ENCODE assay signal across 24 cellular contexts in genomic region chr18:79438089-79438488, GRCh38. TPM values are rescaled to one million over a fixed set of nuclear protein-coding genes. Genes with fewer than 3 reads are reported as not detected.
DNase-seq lines count a peak whose midpoint lies in the region; ATAC-seq and TF ChIP-seq lines count a peak whose summit lies in the region.
"Had no signal": no experiment of that assay in that cellular context is flagged by ENCODE, and none has a peak within 500 bp of the region (broad histone marks: within the 10 kb centered on the region; RNA-seq: fewer than 3 reads in every experiment).

No MANE protein-coding gene starts in this region.

- no peak for TF ChIP-seq POLR2A in gastroesophageal sphincter (IDR thresholded peaks at IDR 0.05)

- H3K27ac ChIP-seq in GM23248 (no peak overlapping the region), skeletal muscle tissue (ENCODE audit: low read depth, low read length) (peak overlapping the region; percentile 78), MM.1S (ENCODE audit: low read length) (no peak overlapping the region), gastroesophageal sphincter (no peak overlapping the region)
- H3K27ac ChIP-seq: 22Rv1, epithelial cell of prostate, ovary, right atrium auricular region, SJSA1, stomach, tibial artery had no signal

- H3K9ac ChIP-seq in GM23248 (no peak overlapping the region), skeletal muscle tissue (ENCODE audit: low read depth in 1 of 3, low read length in 3 of 3) (peak overlapping the region in 1 of 3 donors; percentile 80), MM.1S (ENCODE audit: low read length) (no peak overlapping the region)

- H3F3A ChIP-seq in GM23248 (ENCODE audit: insufficient read depth) (no peaks in the 10 kb centered on the region), MM.1S (ENCODE audit: insufficient read depth, low read length) (no peaks in the 10 kb centered on the region)

- no peak for DNase-seq in activated CD4-positive, alpha-beta T cell treated with anti-CD3 and anti-CD28 coated beads, Interleukin-2, amount 10 ng/mL, durations not matched to agents 24 days and 14 days
- no peak for DNase-seq in activated CD4-positive, alpha-beta T cell treated with anti-CD3 and anti-CD28 coated beads, Interleukin-2, amount 50 U/mL, for 4 hours
- DNase-seq in GM23248 (peak; percentile 30), fibroblast of mammary gland (ENCODE audit: low read depth) (peak; percentile 33), MM.1S (no peak)
- DNase-seq: activated CD4-positive, alpha-beta T cell treated with anti-CD3 and anti-CD28 coated beads for 48 hours; GDM1; left colon; NCI-H187; NCI-H2171 treated with DMSO at 0.1 percent for 48 hours; NCI-H526; stimulated activated CD4-positive, alpha-beta T cell treated with anti-CD3 and anti-CD28 coated beads, Interleukin-4, amount 100 ng/mL, for 4 hours; stomach; tibial artery had no signal

- intact Hi-C loops in activated CD4-positive, alpha-beta T cell treated with anti-CD3 and anti-CD28 coated beads, Interleukin-2, amount 10 ng/mL, durations not matched to agents 24 days and 14 days (cut with micrococcal nuclease): no loop called here

- H3K4me1 ChIP-seq in GM23248 (ENCODE audit: insufficient read depth) (no peaks in the 10 kb centered on the region), skeletal muscle tissue (ENCODE audit: control insufficient read depth in 3 of 3, insufficient read depth in 3 of 3, low read length in 3 of 3) (peaks cover 14 to 54% (median 30%) of the 10 kb centered on the region in 3 donors), MM.1S (ENCODE audit: low read length) (no peaks in the 10 kb centered on the region), gastroesophageal sphincter (peaks cover 0 to 10% (median 3%) of the 10 kb centered on the region in 3 donors)
- H3K4me1 ChIP-seq: HAP-1, SJSA1 had no signal

- no peaks in the 10 kb centered on the region for H3K27me3 Mint-ChIP-seq in activated CD4-positive, alpha-beta T cell treated with anti-CD3 and anti-CD28 coated beads, Interleukin-2, amount 10 ng/mL, durations not matched to agents 24 days and 14 days

- H4K20me1 ChIP-seq in GM23248 (ENCODE audit: insufficient read depth) (no peaks in the 10 kb centered on the region), MM.1S (ENCODE audit: insufficient read depth, low read length) (no peaks in the 10 kb centered on the region)

- H3K9me3 ChIP-seq in GM23248 (ENCODE audit: low read depth) (no peaks in the 10 kb centered on the region), skeletal muscle tissue (ENCODE audit: control insufficient read depth in 3 of 3, low read length in 3 of 3) (no peaks in the 10 kb centered on the region), MM.1S (replicated peaks; ENCODE audit: insufficient read depth, low read length) (no peaks in the 10 kb centered on the region), gastroesophageal sphincter (no peaks in the 10 kb centered on the region)
- H3K9me3 ChIP-seq: HAP-1, ovary, right atrium auricular region, SJSA1, stomach, tibial artery had no signal

- TF ChIP-seq EP300 in gastroesophageal sphincter (IDR thresholded peaks at IDR 0.05): no peak

- H3K4me2 ChIP-seq in GM23248 (ENCODE audit: unreplicated experiment): no peak overlapping the region
- no peak overlapping the region for H3K4me2 ChIP-seq in MM.1S (ENCODE audit: low read depth, low read length)

- H3K4me3 ChIP-seq in GM23248 (no peak overlapping the region), fibroblast of mammary gland (ENCODE audit: control insufficient read depth, low read depth, low read length) (no peak overlapping the region), skeletal muscle tissue (ENCODE audit: low read length in 3 of 3) (no peak overlapping the region), MM.1S (ENCODE audit: low read length) (no peak overlapping the region), gastroesophageal sphincter (no peak overlapping the region)
- H3K4me3 ChIP-seq: HAP-1, ovary, right atrium auricular region, SJSA1, stomach, tibial artery had no signal

- ATAC-seq in gastroesophageal sphincter (no peak), HG02798 (IDR thresholded peaks at IDR 0.05; ENCODE audit: poor library complexity, unreplicated experiment) (no peak)
- ATAC-seq: left colon had no signal

- H3K9me2 ChIP-seq in GM23248 (ENCODE audit: insufficient read depth): no peaks in the 10 kb centered on the region
- no peaks in the 10 kb centered on the region for H3K9me2 ChIP-seq in MM.1S (replicated peaks; ENCODE audit: insufficient read depth, low read length)

- H2AFZ ChIP-seq in GM23248 (no peak overlapping the region), MM.1S (ENCODE audit: low read length) (no peak overlapping the region)

- peaks cover 37% of the 10 kb centered on the region for H3K36me3 Mint-ChIP-seq in activated CD4-positive, alpha-beta T cell treated with anti-CD3 and anti-CD28 coated beads, Interleukin-2, amount 10 ng/mL, durations not matched to agents 24 days and 14 days (ENCODE audit: low read depth)
- H3K36me3 Mint-ChIP-seq: brain had no signal

- in situ Hi-C loops in GM23248 (cut with MboI): no loop called here

- H3K79me2 ChIP-seq in GM23248 (ENCODE audit: insufficient read depth) (no peaks in the 10 kb centered on the region), MM.1S (ENCODE audit: low read length) (no peaks in the 10 kb centered on the region)

- no peak overlapping the region for H3K4me3 Mint-ChIP-seq in activated CD4-positive, alpha-beta T cell treated with anti-CD3 and anti-CD28 coated beads, Interleukin-2, amount 10 ng/mL, durations not matched to agents 24 days and 14 days
- H3K4me3 Mint-ChIP-seq: brain had no signal

- H3K9me3 Mint-ChIP-seq in activated CD4-positive, alpha-beta T cell treated with anti-CD3 and anti-CD28 coated beads, Interleukin-2, amount 10 ng/mL, durations not matched to agents 24 days and 14 days: no peaks in the 10 kb centered on the region
- H3K9me3 Mint-ChIP-seq: brain had no signal

- 74 to 80% methylated on average over 19 of the region's 19 CpGs for WGBS in GM23248 (ENCODE audit: low coverage in 1 of 2, low lambda C conversion rate in 2 of 2, missing lambda C conversion rate in 2 of 2), 2 experiments
- WGBS in gastroesophageal sphincter (ENCODE audit: low coverage in 1 of 2), 2 donors: 80 to 82% methylated on average over 5 to 10 of the region's 19 CpGs

- TF ChIP-seq CTCF in fibroblast of mammary gland (conservative IDR thresholded peaks at IDR 0.05; ENCODE audit: control insufficient read depth, insufficient read depth, low read depth, low read length): no peak
- TF ChIP-seq CTCF in MM.1S (IDR thresholded peaks at IDR 0.05; ENCODE audit: low read length): no peak
- no peak for TF ChIP-seq CTCF in gastroesophageal sphincter (IDR thresholded peaks at IDR 0.05)

- H3K4me1 Mint-ChIP-seq in activated CD4-positive, alpha-beta T cell treated with anti-CD3 and anti-CD28 coated beads, Interleukin-2, amount 10 ng/mL, durations not matched to agents 24 days and 14 days: peaks cover 21% of the 10 kb centered on the region

- H3K27ac Mint-ChIP-seq in activated CD4-positive, alpha-beta T cell treated with anti-CD3 and anti-CD28 coated beads, Interleukin-2, amount 10 ng/mL, durations not matched to agents 24 days and 14 days: peak overlapping the region; percentile 29

- H3K27me3 ChIP-seq in GM23248 (replicated peaks; ENCODE audit: insufficient read depth) (no peaks in the 10 kb centered on the region), skeletal muscle tissue (ENCODE audit: control insufficient read depth in 3 of 3, insufficient read depth in 3 of 3, low read length in 3 of 3) (no peaks in the 10 kb centered on the region), MM.1S (replicated peaks; ENCODE audit: insufficient read depth, low read length) (no peaks in the 10 kb centered on the region), gastroesophageal sphincter (no peaks in the 10 kb centered on the region)
- H3K27me3 ChIP-seq: ovary, right atrium auricular region, SJSA1, stomach, tibial artery had no signal

- no peaks in the 10 kb centered on the region for H3K36me3 ChIP-seq in GM23248 (ENCODE audit: low read depth)
- H3K36me3 ChIP-seq in skeletal muscle tissue (ENCODE audit: control insufficient read depth in 3 of 3, insufficient read depth in 3 of 3, low read length in 3 of 3): peaks cover 10 to 19% (median 15%) of the 10 kb centered on the region in 3 donors
- no peaks in the 10 kb centered on the region for H3K36me3 ChIP-seq in MM.1S (replicated peaks; ENCODE audit: insufficient read depth, low read length)
- peaks cover 0 to 85% of the 10 kb centered on the region in 2 donors for H3K36me3 ChIP-seq in gastroesophageal sphincter
- H3K36me3 ChIP-seq: HAP-1, ovary, SJSA1 had no signal

RNA-seq across cellular contexts. Expression of gene NFATC1, which starts 42.4 kb away (rescaled TPM):
- total RNA-seq in activated CD4-positive, alpha-beta T cell treated with anti-CD3 and anti-CD28 coated beads, Interleukin-2, amount 10 ng/mL, durations not matched to agents 24 days and 14 days: 105 and 107 TPM in 2 replicates
- total RNA-seq in GM23248 (2014; rRNA removed; shearing (Covaris generic)): 6.4 and 7.5 TPM in 2 replicates
- 9.2 and 9.8 TPM in 2 replicates for polyA plus RNA-seq in GM23248 (2016; fragmentation: Nextera tagmentation; extraction: Ambion mirVana)
- total RNA-seq in skeletal muscle tissue (10.4 TPM), gastroesophageal sphincter (10 to 100 TPM; 13.1 to 21.3 (median 16.2) TPM)

Comparison
In these comparisons a context has a peak if more than half of its experiments do, and no peak if none do; other contexts are left out.
1. DNase-seq: peak in GM23248 (single experiment) and fibroblast of mammary gland (single experiment); none in activated CD4-positive, alpha-beta T cell treated with anti-CD3 and anti-CD28 coated beads, Interleukin-2, amount 10 ng/mL, durations not matched to agents 24 days and 14 days (single experiment), activated CD4-positive, alpha-beta T cell treated with anti-CD3 and anti-CD28 coated beads, Interleukin-2, amount 50 U/mL, for 4 hours (0 of 2) and MM.1S (single experiment).